8 cellular contexts compared by ENCODE assay signal in the genomic region with DNA sequence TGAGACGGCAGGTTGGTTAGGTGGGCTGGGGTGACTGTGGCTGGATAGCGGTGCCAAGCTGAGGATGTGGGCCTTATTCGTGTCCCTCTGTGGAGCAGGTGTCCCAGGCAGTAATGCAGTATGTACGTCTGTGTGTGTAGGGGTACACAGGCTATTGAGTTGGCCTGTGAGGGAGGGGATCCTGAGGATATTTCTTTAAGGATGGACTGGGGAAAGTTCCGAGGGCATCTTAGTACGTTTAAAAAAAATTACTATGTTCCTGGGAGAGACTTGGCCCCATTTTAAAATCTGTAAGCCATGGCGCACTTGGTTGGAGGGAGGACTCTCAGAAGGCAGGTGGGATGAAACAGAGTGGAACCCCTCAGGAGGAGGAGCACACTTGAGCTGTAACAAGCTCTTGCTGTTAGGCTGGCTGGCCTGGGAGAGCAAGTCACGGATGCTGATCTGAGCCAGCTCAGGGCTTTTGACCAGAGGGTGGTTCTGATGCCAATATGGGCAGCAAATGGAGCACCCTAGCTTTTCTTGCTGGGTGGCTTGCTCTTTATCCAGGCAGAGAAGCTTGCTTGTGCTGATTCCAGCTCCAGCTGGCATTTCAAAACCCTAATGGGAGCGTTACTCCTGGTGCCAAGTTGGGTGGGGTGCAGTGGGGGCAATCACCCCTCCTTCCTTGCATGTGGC. TPM values are rescaled to one million over a fixed set of nuclear protein-coding genes. Genes with fewer than 3 reads are reported as not detected.
DNase-seq lines count a peak whose midpoint lies in the region; ATAC-seq and TF ChIP-seq lines count a peak whose summit lies in the region.

No MANE protein-coding gene starts in this region.

- H3K4me2 ChIP-seq in PC-3 (ENCODE audit: low read length): peak overlapping the region; percentile 95
- peak overlapping the region; percentile 83 for H3K4me2 ChIP-seq in mesenchymal stem cell (ENCODE audit: low read length, poor library complexity, severe bottlenecking)

- H2BK15ac ChIP-seq in mesenchymal stem cell (ENCODE audit: low read depth, poor library complexity, severe bottlenecking): no peak overlapping the region

- H2BK5ac ChIP-seq in mesenchymal stem cell (ENCODE audit: low read depth, low read length, poor library complexity, severe bottlenecking): no peak overlapping the region

- peaks cover 40% of the 10 kb centered on the region for H3K79me2 ChIP-seq in PC-3 (ENCODE audit: low read length)

- BruUV-seq in PC-3 (replicated peaks; lab: Mats Ljungman, UMichigan): TSS peak; percentile 34

- H4K8ac ChIP-seq in mesenchymal stem cell (ENCODE audit: low read length): peak overlapping the region; percentile 97

- H3K9me2 ChIP-seq in PC-3 (replicated peaks; ENCODE audit: low read length): no peaks in the 10 kb centered on the region

- H3K36me3 ChIP-seq in cardiac muscle cell: no peaks in the 10 kb centered on the region
- H3K36me3 ChIP-seq in PC-3 (ENCODE audit: low read depth, low read length): no peaks in the 10 kb centered on the region
- peaks cover 2 to 3% of the 10 kb centered on the region in 2 experiments for H3K36me3 ChIP-seq in mesenchymal stem cell (ENCODE audit: control insufficient read depth in 1 of 2, insufficient read depth in 2 of 2, low read depth in 1 of 2, low read length in 2 of 2)
- H3K36me3 ChIP-seq in tibial artery: no peaks in the 10 kb centered on the region

- peaks cover 6% of the 10 kb centered on the region for H3K79me1 ChIP-seq in mesenchymal stem cell (replicated peaks; ENCODE audit: low read length, poor library complexity, severe bottlenecking)

- H3K4ac ChIP-seq in mesenchymal stem cell (ENCODE audit: low read depth in 1 of 2, low read length in 2 of 2): peak overlapping the region; percentile 96 to 97

- WGBS in mesenchymal stem cell: 20% methylated on average over 9 of the region's 9 CpGs

- ATAC-seq in Right ventricle myocardium inferior: no peak
- peak; percentile 27 for ATAC-seq in PC-3
- no peak for ATAC-seq in HG03565 (IDR thresholded peaks at IDR 0.05; ENCODE audit: unreplicated experiment)
- ATAC-seq in GM21367 (IDR thresholded peaks at IDR 0.05; ENCODE audit: unreplicated experiment): no peak

- H3K9ac ChIP-seq in PC-3 (ENCODE audit: low read length): peak overlapping the region; percentile 84
- H3K9ac ChIP-seq in mesenchymal stem cell (ENCODE audit: low read length): peak overlapping the region; percentile 96

- intact Hi-C loops in Right ventricle myocardium inferior (cut with DNase I) (loop anchor here (2.0 to 10.0 kb wide), 3 partner anchors 30 to 490 kb away; no protein-coding TSS in a partner anchor), PC-3 (cut with micrococcal nuclease) (no loop called here), tibial artery (cut with DNase I; ENCODE audit: low total_unique reads) (loop anchor here (5.0 kb wide), 2 partner anchors 33 to 73 kb away; no protein-coding TSS in a partner anchor)

- peak overlapping the region; percentile 85 for H2BK120ac ChIP-seq in mesenchymal stem cell (ENCODE audit: low read depth, low read length)

- H3K27me3 ChIP-seq in cardiac muscle cell: no peaks in the 10 kb centered on the region
- no peaks in the 10 kb centered on the region for H3K27me3 ChIP-seq in PC-3 (ENCODE audit: low read length)
- H3K27me3 ChIP-seq in mesenchymal stem cell (ENCODE audit: control insufficient read depth in 1 of 2, insufficient read depth in 1 of 2, low read length in 2 of 2): no peaks in the 10 kb centered on the region
- no peaks in the 10 kb centered on the region for H3K27me3 ChIP-seq in tibial artery

- CTCF ChIA-PET in PC-3 (lab: Charles Lee): no interaction called here

- H3K27ac ChIP-seq in cardiac muscle cell (no peak overlapping the region), PC-3 (ENCODE audit: low read length) (no peak overlapping the region), coronary artery (peak overlapping the region; percentile 97 to 100), mesenchymal stem cell (ENCODE audit: low read length, poor library complexity, severe bottlenecking) (no peak overlapping the region), tibial artery (peak overlapping the region; percentile 94 to 96)

- H3K4me3 ChIP-seq in cardiac muscle cell: peak overlapping the region; percentile 69
- peak overlapping the region; percentile 93 for H3K4me3 ChIP-seq in PC-3 (ENCODE audit: low read length)
- H3K4me3 ChIP-seq in coronary artery: peak overlapping the region; percentile 99
- H3K4me3 ChIP-seq in mesenchymal stem cell (ENCODE audit: insufficient read depth in 1 of 2, low read depth in 1 of 2, low read length in 2 of 2): peak overlapping the region; percentile 91 to 98
- H3K4me3 ChIP-seq in tibial artery: peak overlapping the region; percentile 82 to 86

- DNase-seq in cardiac muscle cell (ENCODE audit: low read depth in 1 of 2, low spot score in 1 of 2): no peak
- DNase-seq in Right ventricle myocardium inferior (ENCODE audit: missing footprints): no peak
- DNase-seq in PC-3: no peak
- no peak for DNase-seq in coronary artery (ENCODE audit: low spot score)
- DNase-seq in mesenchymal stem cell: peak; percentile 40
- peak; percentile 38 to 79 for DNase-seq in tibial artery

- peak overlapping the region; percentile 93 to 96 for H3K18ac ChIP-seq in mesenchymal stem cell (ENCODE audit: low read depth in 1 of 2, low read length in 2 of 2)

- H4K20me1 ChIP-seq in PC-3 (ENCODE audit: low read length): no peaks in the 10 kb centered on the region

- H2AFZ ChIP-seq in PC-3 (ENCODE audit: low read length): peak overlapping the region; percentile 35; the same call in 1 of the 2 replicates
- no peak overlapping the region for H2AFZ ChIP-seq in mesenchymal stem cell (ENCODE audit: low read depth, low read length)

- no peak for TF ChIP-seq CTCF in cardiac muscle cell (IDR thresholded peaks at IDR 0.05; ENCODE audit: low read depth, low read length)
- TF ChIP-seq CTCF in PC-3 (conservative IDR thresholded peaks at IDR 0.05; ENCODE audit: low read depth, low read length): no peak
- no peak for TF ChIP-seq CTCF in coronary artery (IDR thresholded peaks at IDR 0.05)
- TF ChIP-seq CTCF in tibial artery (IDR thresholded peaks at IDR 0.05): no peak

- H3K4me1 ChIP-seq in cardiac muscle cell (ENCODE audit: low read depth) (peaks cover 3% of the 10 kb centered on the region), PC-3 (ENCODE audit: insufficient read depth, low read length) (peaks cover 14% of the 10 kb centered on the region; the same call in 1 of the 2 replicates), mesenchymal stem cell (ENCODE audit: control insufficient read depth, insufficient read depth, low read depth, low read length) (peaks cover 15% of the 10 kb centered on the region), tibial artery (peaks cover 0 to 54% (median 9%) of the 10 kb centered on the region in 4 donors)

- no peaks in the 10 kb centered on the region for H3F3A ChIP-seq in PC-3 (ENCODE audit: low read length, unreplicated experiment)

- H3K23ac ChIP-seq in mesenchymal stem cell (ENCODE audit: low read length in 2 of 2): no peak overlapping the region

- POLR2A ChIA-PET in PC-3 (lab: Charles Lee; ENCODE audit: unreplicated experiment): no interaction called here

- H3K9me3 ChIP-seq in cardiac muscle cell (ENCODE audit: low read depth): no peaks in the 10 kb centered on the region
- H3K9me3 ChIP-seq in PC-3 (ENCODE audit: low read length): no peaks in the 10 kb centered on the region
- H3K9me3 ChIP-seq in mesenchymal stem cell (ENCODE audit: control insufficient read depth, low read length): no peaks in the 10 kb centered on the region
- no peaks in the 10 kb centered on the region for H3K9me3 ChIP-seq in tibial artery

- peak overlapping the region in 1 of 2 experiments; percentile 84 for H3K14ac ChIP-seq in mesenchymal stem cell (ENCODE audit: low read length in 2 of 2)

- H2BK12ac ChIP-seq in mesenchymal stem cell (ENCODE audit: low read length in 2 of 2): peak overlapping the region in 1 of 2 experiments; percentile 82

- H2AK5ac ChIP-seq in mesenchymal stem cell (ENCODE audit: low read length, severe bottlenecking): peak overlapping the region; percentile 83

- H4K91ac ChIP-seq in mesenchymal stem cell (ENCODE audit: low read length): peak overlapping the region; percentile 99

RNA-seq across cellular contexts. Expression of gene WBP1L, which starts 0.8 kb away (rescaled TPM):
- total RNA-seq in cardiac muscle cell (40.6 and 43.9 TPM in 2 replicates), Right ventricle myocardium inferior (25.9 TPM), PC-3 (2014; rRNA removed) (23.8 and 24.6 TPM in 2 replicates)
- 14.2 and 17.1 TPM in 2 replicates for polyA plus RNA-seq in cardiac muscle cell
- polyA plus RNA-seq in mesenchymal stem cell (2013, experiment 1 of 2): 59.1 TPM
- 58.7 TPM for polyA plus RNA-seq in mesenchymal stem cell (2013, experiment 2 of 2)

RNA-seq across cellular contexts. Expression of gene SFXN2, which starts 30.1 kb away (rescaled TPM):
- total RNA-seq in cardiac muscle cell (10.5 and 14.2 TPM in 2 replicates), Right ventricle myocardium inferior (0.68 TPM), PC-3 (2014; rRNA removed) (7.5 and 10.3 TPM in 2 replicates)
- 18.6 and 26.1 TPM in 2 replicates for polyA plus RNA-seq in cardiac muscle cell
- polyA plus RNA-seq in mesenchymal stem cell (2013, experiment 1 of 2): 3.8 TPM
- 3.7 TPM for polyA plus RNA-seq in mesenchymal stem cell (2013, experiment 2 of 2)

RNA-seq across cellular contexts. Expression of gene ARL3, which starts 30.3 kb away (rescaled TPM):
- 16.3 and 24.5 TPM in 2 replicates for total RNA-seq in cardiac muscle cell
- 42.2 and 47.3 TPM in 2 replicates for polyA plus RNA-seq in cardiac muscle cell
- 15.4 TPM for total RNA-seq in Right ventricle myocardium inferior
- 2.5 and 2.8 TPM in 2 replicates for total RNA-seq in PC-3 (2014; rRNA removed)
- polyA plus RNA-seq in mesenchymal stem cell (2013, experiment 1 of 2): 24.6 TPM
- 25.9 TPM for polyA plus RNA-seq in mesenchymal stem cell (2013, experiment 2 of 2)

Comparison
In these comparisons a context has a peak if more than half of its experiments do, and no peak if none do; other contexts are left out.
1. DNase-seq: peak in mesenchymal stem cell (single experiment) and tibial artery (2 of 2); none in cardiac muscle cell (0 of 2), Right ventricle myocardium inferior (single experiment), PC-3 (single experiment) and coronary artery (single experiment).
2. H3K27ac ChIP-seq: peak in coronary artery (2 of 2) and tibial artery (2 of 2); none in cardiac muscle cell (single experiment), PC-3 (single experiment) and mesenchymal stem cell (single experiment).
3. Peak in every context shown above with its lines, with median percentiles within 50 percentile points of each other: H3K4me3 ChIP-seq.